20 cellular contexts compared by ENCODE assay signal in the genomic region with DNA sequence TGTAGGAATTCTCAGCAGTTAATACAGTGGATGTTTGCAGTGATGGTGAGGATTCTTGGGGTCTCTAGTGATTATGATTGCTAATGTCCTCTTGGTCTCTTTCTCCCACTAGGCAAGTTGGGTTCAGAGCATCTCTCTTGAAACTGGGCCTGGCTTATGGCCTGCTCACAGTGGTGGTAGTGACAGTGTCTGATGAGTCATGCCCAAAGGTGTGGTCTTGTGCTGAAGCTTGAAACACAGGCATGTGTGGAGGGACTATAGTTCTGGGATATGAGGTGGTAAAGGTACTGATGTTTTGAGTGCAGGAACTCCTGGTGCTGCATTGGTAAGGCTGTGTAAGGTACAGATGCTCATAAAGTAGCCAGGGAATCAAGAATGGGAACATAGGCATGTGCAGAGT.
"Had no signal": no experiment of that assay in that cellular context is flagged by ENCODE, and none has a peak within 500 bp of the region (broad histone marks: within the 10 kb centered on the region; RNA-seq: fewer than 3 reads in every experiment).

No MANE protein-coding gene starts in this region.

- FAIRE-seq: islet of Langerhans had no signal

- H3K27me3 Mint-ChIP-seq: naive thymus-derived CD4-positive, alpha-beta T cell; stimulated activated naive B cell treated with anti-CD40 and anti-IgM and Interleukin-4, amounts not matched to agents 10 μg/mL and 1 μg/mL and 100 μg/mL, for 72 hours; stimulated activated naive CD8-positive, alpha-beta T cell treated with anti-CD3 and anti-CD28 coated beads, Interleukin-15, amount 100 ng/mL, for 72 hours had no signal

- H3K4me3 Mint-ChIP-seq: naive thymus-derived CD4-positive, alpha-beta T cell; stimulated activated naive B cell treated with anti-CD40 and anti-IgM and Interleukin-4, amounts not matched to agents 10 μg/mL and 1 μg/mL and 100 μg/mL, for 72 hours; stimulated activated naive CD8-positive, alpha-beta T cell treated with anti-CD3 and anti-CD28 coated beads, Interleukin-15, amount 100 ng/mL, for 72 hours had no signal

- H3K4me1 Mint-ChIP-seq: naive thymus-derived CD4-positive, alpha-beta T cell; stimulated activated naive B cell treated with anti-CD40 and anti-IgM and Interleukin-4, amounts not matched to agents 10 μg/mL and 1 μg/mL and 100 μg/mL, for 72 hours; stimulated activated naive CD8-positive, alpha-beta T cell treated with anti-CD3 and anti-CD28 coated beads, Interleukin-15, amount 100 ng/mL, for 72 hours had no signal

- H3K27ac ChIP-seq: coronary artery, dorsolateral prefrontal cortex, heart left ventricle, left lung, lower lobe of right lung, spleen, testis, transverse colon had no signal

- H3K27me3 ChIP-seq: dorsolateral prefrontal cortex, heart left ventricle, left lung, spleen, testis, transverse colon had no signal

- H3K4me3 ChIP-seq: coronary artery, dorsolateral prefrontal cortex, heart left ventricle, left lung, lower lobe of right lung, spleen, testis, transverse colon had no signal

- H3K36me3 ChIP-seq: heart left ventricle, left lung, lower lobe of right lung, spleen, transverse colon had no signal

- H3K4me1 ChIP-seq: heart left ventricle, left lung, lower lobe of right lung, spleen, testis, transverse colon had no signal

- H3K27ac Mint-ChIP-seq: naive thymus-derived CD4-positive, alpha-beta T cell; stimulated activated naive B cell treated with anti-CD40 and anti-IgM and Interleukin-4, amounts not matched to agents 10 μg/mL and 1 μg/mL and 100 μg/mL, for 72 hours; stimulated activated naive CD8-positive, alpha-beta T cell treated with anti-CD3 and anti-CD28 coated beads, Interleukin-15, amount 100 ng/mL, for 72 hours had no signal

- DNase-seq: dorsolateral prefrontal cortex; effector CD8-positive, alpha-beta T cell; heart left ventricle; hippocampal formation; left lung; lower lobe of right lung; mesendoderm; naive thymus-derived CD4-positive, alpha-beta T cell; spleen; stimulated activated CD4-positive, alpha-beta T cell treated with anti-CD3 and anti-CD28 coated beads, Interleukin-15, amount 100 ng/mL, for 24 hours; stimulated activated CD4-positive, alpha-beta T cell treated with anti-CD3 and anti-CD28 coated beads, Interleukin-1b, Interleukin-23, amount 100 ng/mL, for 48 hours; stimulated activated CD4-positive, alpha-beta T cell treated with anti-CD3 and anti-CD28 coated beads, Interleukin-4, amount 100 ng/mL, for 24 hours; stimulated activated naive B cell treated with anti-CD40 and anti-IgM and Interleukin-4, amounts not matched to agents 10 μg/mL and 1 μg/mL and 100 μg/mL, for 72 hours; stimulated activated naive CD8-positive, alpha-beta T cell treated with anti-CD3 and anti-CD28 coated beads, Interleukin-15, amount 100 ng/mL, for 72 hours; testis; transverse colon had no signal

- H3K36me3 Mint-ChIP-seq: naive thymus-derived CD4-positive, alpha-beta T cell; stimulated activated naive B cell treated with anti-CD40 and anti-IgM and Interleukin-4, amounts not matched to agents 10 μg/mL and 1 μg/mL and 100 μg/mL, for 72 hours had no signal

- ATAC-seq: esophagus mucosa; heart left ventricle; left lung; lower lobe of right lung; naive thymus-derived CD4-positive, alpha-beta T cell; sciatic nerve; stimulated activated naive B cell treated with anti-CD40 and anti-IgM and Interleukin-4, amounts not matched to agents 10 μg/mL and 1 μg/mL and 100 μg/mL, for 72 hours; stimulated activated naive CD8-positive, alpha-beta T cell treated with anti-CD3 and anti-CD28 coated beads, Interleukin-15, amount 100 ng/mL, for 72 hours had no signal

- H3K9me3 ChIP-seq: left lung, lower lobe of right lung, testis, transverse colon had no signal
